ENCODE assay signal across 13 cellular contexts in the genomic region with DNA sequence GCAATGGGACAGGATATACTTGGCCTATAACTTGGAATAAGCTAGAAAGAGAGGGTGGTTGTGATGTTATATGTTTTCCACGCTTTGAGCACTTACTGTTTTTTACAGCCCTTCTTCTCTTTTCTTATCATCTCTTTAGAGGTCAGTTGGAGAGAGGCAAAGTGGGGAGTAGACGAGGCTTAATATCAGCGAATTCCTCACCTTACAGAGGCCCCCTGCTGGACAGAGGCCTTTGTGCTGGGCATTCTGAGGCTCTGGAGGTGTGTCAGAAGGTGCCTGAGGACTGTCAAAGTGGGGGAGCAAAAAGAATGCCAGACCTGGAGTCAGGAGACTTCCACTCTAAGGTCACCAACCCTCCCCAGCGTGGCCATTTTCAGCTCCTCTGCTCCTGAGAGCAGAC. TPM values are rescaled to one million over a fixed set of nuclear protein-coding genes. Genes with fewer than 3 reads are reported as not detected.
DNase-seq lines count a peak whose midpoint lies in the region; ATAC-seq and TF ChIP-seq lines count a peak whose summit lies in the region.
"Had no signal": no experiment of that assay in that cellular context is flagged by ENCODE, and none has a peak within 500 bp of the region (broad histone marks: within the 10 kb centered on the region; RNA-seq: fewer than 3 reads in every experiment).

No MANE protein-coding gene starts in this region.

- H3K4me1 ChIP-seq in foreskin keratinocyte (no peaks in the 10 kb centered on the region), vagina (no peaks in the 10 kb centered on the region), aorta (ENCODE audit: control insufficient read depth in 1 of 2, insufficient read depth in 2 of 2, low read length in 2 of 2) (no peaks in the 10 kb centered on the region)

- intact Hi-C loops in vagina (cut with DNase I): no loop called here
- intact Hi-C loops in aorta (cut with DNase I): no loop called here

- TF ChIP-seq CTCF in AG04450 (IDR thresholded peaks at IDR 0.05; ENCODE audit: low read depth, low read length) (peak; percentile 7; the same call in 1 of the 2 replicates), GM12873 (IDR thresholded peaks at IDR 0.05; ENCODE audit: insufficient read depth, low read depth, low read length, missing control alignments) (peak; percentile 22), foreskin keratinocyte (conservative IDR thresholded peaks at IDR 0.05) (peak; percentile 25), vagina (IDR thresholded peaks at IDR 0.05) (no peak)

- H3K27me3 ChIP-seq in AG04450 (ENCODE audit: control insufficient read depth, insufficient read depth, low read length) (no peaks in the 10 kb centered on the region), foreskin keratinocyte (no peaks in the 10 kb centered on the region), vagina (no peaks in the 10 kb centered on the region), aorta (ENCODE audit: control insufficient read depth in 1 of 2, insufficient read depth in 2 of 2, low read length in 1 of 2) (no peaks in the 10 kb centered on the region)

- CTCF ChIA-PET in AG04450 (lab: Charles Lee): no interaction called here

- POLR2A ChIA-PET in AG04450 (lab: Yijun Ruan, JAX): no interaction called here

- H3K4me3 ChIP-seq in AG04450 (ENCODE audit: low read depth, low read length) (no peak overlapping the region), vagina (no peak overlapping the region), aorta (ENCODE audit: low read length in 2 of 2) (no peak overlapping the region)

- WGBS in aorta, 2 donors: 52 to 75% methylated on average over 4 of the region's 4 CpGs

- no peaks in the 10 kb centered on the region for H3K9me3 ChIP-seq in AG04450 (ENCODE audit: control insufficient read depth, insufficient read depth, low read length)
- H3K9me3 ChIP-seq in vagina: no peaks in the 10 kb centered on the region
- H3K9me3 ChIP-seq in aorta (ENCODE audit: control insufficient read depth, low read length): no peaks in the 10 kb centered on the region

- H3K27ac ChIP-seq in AG04450 (ENCODE audit: low read depth, low read length): no peak overlapping the region
- H3K27ac ChIP-seq in foreskin keratinocyte: no peak overlapping the region
- no peak overlapping the region for H3K27ac ChIP-seq in vagina
- no peak overlapping the region for H3K27ac ChIP-seq in aorta (ENCODE audit: low read depth in 1 of 2, low read length in 2 of 2)

- TF ChIP-seq POLR2A in vagina (IDR thresholded peaks at IDR 0.05): no peak

- H3K36me3 ChIP-seq in vagina: no peaks in the 10 kb centered on the region
- no peaks in the 10 kb centered on the region for H3K36me3 ChIP-seq in aorta (ENCODE audit: control insufficient read depth in 1 of 2, insufficient read depth in 2 of 2, low read length in 1 of 2)

- DNase-seq in AG04450 (ENCODE audit: low read depth, low spot score) (no peak), RPMI8226 (peak; percentile 18), foreskin keratinocyte (no peak), NCI-H1417 (lab: John Stamatoyannopoulos, UW) (no peak), vagina (ENCODE audit: extremely low spot score in 2 of 2) (no peak), NCI-H345 treated with DMSO at 0.1 percent for 48 hours (lab: John Stamatoyannopoulos, UW; ENCODE audit: unreplicated experiment) (no peak), aorta (no peak)
- DNase-seq: activated naive CD4-positive, alpha-beta T cell treated with anti-CD3 and anti-CD28 coated beads for 36 hours; NCI-H2171 treated with DMSO at 0.1 percent for 48 hours; right cardiac atrium; stimulated activated naive CD8-positive, alpha-beta T cell treated with anti-CD3 and anti-CD28 coated beads, Interleukin-15, amount 100 ng/mL, for 72 hours; T1000 had no signal

- ATAC-seq in foreskin keratinocyte (no peak), aorta (ENCODE audit: low FRiP score) (no peak)
- ATAC-seq: right cardiac atrium; stimulated activated naive CD8-positive, alpha-beta T cell treated with anti-CD3 and anti-CD28 coated beads, Interleukin-15, amount 100 ng/mL, for 72 hours had no signal

RNA-seq across cellular contexts. Expression of gene MAMLD1, which starts 42.5 kb away (rescaled TPM):
- 3.7 and 5.3 TPM in 2 replicates for polyA plus RNA-seq in AG04450 (2011; rRNA removed)
- polyA minus RNA-seq in AG04450 (2011; rRNA and poly(A)+ RNA removed): 3.2 and 3.9 TPM in 2 replicates
- total RNA-seq in foreskin keratinocyte: 1.1 and 1.3 TPM in 2 replicates
- polyA plus RNA-seq in foreskin keratinocyte: 1.1 and 1.2 TPM in 2 replicates
- total RNA-seq in vagina: 3.2 TPM
- total RNA-seq in aorta: 1 to 10 TPM; 7.9 to 8.5 TPM
- polyA plus RNA-seq in aorta: 1 to 10 TPM; 1.8 to 7.5 TPM

Comparison
In these comparisons a context has a peak if more than half of its experiments do, and no peak if none do; other contexts are left out.
1. CTCF ChIP-seq: peak in AG04450 (single experiment), GM12873 (single experiment) and foreskin keratinocyte (single experiment); none in vagina (0 of 3).